ENCODE assay signal across 8 cellular contexts in genomic region chr20:63628246-63628975, GRCh38. TPM values are rescaled to one million over a fixed set of nuclear protein-coding genes. Genes with fewer than 3 reads are reported as not detected.
DNase-seq lines count a peak whose midpoint lies in the region; ATAC-seq and TF ChIP-seq lines count a peak whose summit lies in the region.

No MANE protein-coding gene starts in this region.

- peaks cover 38% of the 10 kb centered on the region for H3K36me3 Mint-ChIP-seq in Calu3 (ENCODE audit: insufficient read depth, unreplicated experiment)
- H3K36me3 Mint-ChIP-seq in progenitor cell of endocrine pancreas (ENCODE audit: insufficient read depth), result peaks cover 2% of the 10 kb centered on the region

- peaks cover 5% of the 10 kb centered on the region for H3K4me1 ChIP-seq in foreskin keratinocyte

- ATAC-seq in foreskin keratinocyte, result peak; percentile 57
- ATAC-seq in GM21717 (IDR thresholded peaks at IDR 0.05; ENCODE audit: unreplicated experiment), result no peak

- peak overlapping the region; percentile 93 for H3K4me3 ChIP-seq in Jurkat, Clone E6-1 (ENCODE audit: low read length)

- TSS peak; percentile 70 for BruUV-seq in Calu3 (replicated peaks; lab: Mats Ljungman, UMichigan)

- H3K27me3 Mint-ChIP-seq in Calu3 (ENCODE audit: unreplicated experiment), result no peaks in the 10 kb centered on the region
- no peaks in the 10 kb centered on the region for H3K27me3 Mint-ChIP-seq in progenitor cell of endocrine pancreas

- peak overlapping the region; percentile 71 for H3K27ac ChIP-seq in foreskin keratinocyte

- H3K27me3 ChIP-seq in foreskin keratinocyte, result no peaks in the 10 kb centered on the region

- TF ChIP-seq CTCF in Calu3 (IDR thresholded peaks at IDR 0.05; ENCODE audit: unreplicated experiment) (no peak), foreskin keratinocyte (conservative IDR thresholded peaks at IDR 0.05) (no peak), progenitor cell of endocrine pancreas (IDR thresholded peaks at IDR 0.05; ENCODE audit: unreplicated experiment) (no peak)

- intact Hi-C loops in Calu3 (cut with micrococcal nuclease; ENCODE audit: unreplicated experiment), result no loop called here

- H3K4me3 Mint-ChIP-seq in Calu3 (ENCODE audit: low read depth, unreplicated experiment) (peak overlapping the region; percentile 76), progenitor cell of endocrine pancreas (ENCODE audit: low read depth) (peak overlapping the region; percentile 73)

- DNase-seq in Calu3 (peak; percentile 92), OCI-M1 (lab: John Stamatoyannopoulos, UW) (peak; percentile 94), foreskin keratinocyte (peak; percentile 56 to 80), progenitor cell of endocrine pancreas (ENCODE audit: low spot score, unreplicated experiment) (no peak), ecto neural progenitor cell (ENCODE audit: low spot score) (no peak)
- DNase-seq in Jurkat, Clone E6-1 (ENCODE audit: low read depth, low spot score), result peak; percentile 67
- DNase-seq in activated T-helper 9 cell treated with anti-CD3 and anti-CD28 coated beads, Interleukin-2, amount 50 U/mL, for 16 hours (ENCODE audit: low read depth), result peak; percentile 50

- no peaks in the 10 kb centered on the region for H3K9me3 Mint-ChIP-seq in Calu3 (ENCODE audit: low read depth, unreplicated experiment)
- no peaks in the 10 kb centered on the region for H3K9me3 Mint-ChIP-seq in progenitor cell of endocrine pancreas (ENCODE audit: low read depth)

- CTCF ChIA-PET in Calu3 (lab: Charles Lee), result interaction anchor here (0.7 to 1.7 kb wide), 3 partner anchors 13 to 90 kb away, joined by 6 to 17 read pairs (median 8); no protein-coding TSS in a partner anchor

- H3K27ac Mint-ChIP-seq in Calu3 (ENCODE audit: unreplicated experiment) (peak overlapping the region; percentile 74), progenitor cell of endocrine pancreas (peak overlapping the region; percentile 67)

- H3K4me1 Mint-ChIP-seq in Calu3 (ENCODE audit: low read depth, unreplicated experiment), result peaks cover 7% of the 10 kb centered on the region
- peaks cover 8% of the 10 kb centered on the region for H3K4me1 Mint-ChIP-seq in progenitor cell of endocrine pancreas (ENCODE audit: low read depth)

RNA-seq across cellular contexts. Expression of gene GMEB2, which starts 1.5 kb away (rescaled TPM):
- total RNA-seq in Calu3 (2022) (18.6 and 18.8 TPM in 2 replicates), foreskin keratinocyte (10.3 and 11.2 TPM in 2 replicates), progenitor cell of endocrine pancreas (15.1 and 15.2 TPM in 2 replicates)
- 13.4 TPM for polyA plus RNA-seq in Jurkat, Clone E6-1 (2012; ENCODE audit: insufficient read depth, insufficient read length)
- polyA plus RNA-seq in foreskin keratinocyte, result 6.9 and 7.2 TPM in 2 replicates

RNA-seq across cellular contexts. Expression of gene STMN3, which starts 24.8 kb away (rescaled TPM):
- total RNA-seq in Calu3 (2022), result 2.0 and 2.3 TPM in 2 replicates
- polyA plus RNA-seq in Jurkat, Clone E6-1 (2012; ENCODE audit: insufficient read depth, insufficient read length), result 98.7 TPM
- total RNA-seq in foreskin keratinocyte, result 2.0 and 9.6 TPM in 2 replicates
- polyA plus RNA-seq in foreskin keratinocyte, result 2.4 and 11.2 TPM in 2 replicates
- total RNA-seq in progenitor cell of endocrine pancreas, result 25.6 and 26.5 TPM in 2 replicates

RNA-seq across cellular contexts. Expression of gene RTEL1, which starts 29.7 kb away (rescaled TPM):
- total RNA-seq in Calu3 (2022) (39.1 and 39.8 TPM in 2 replicates), foreskin keratinocyte (17.6 and 20.7 TPM in 2 replicates), progenitor cell of endocrine pancreas (35.5 and 39.7 TPM in 2 replicates)
- polyA plus RNA-seq in Jurkat, Clone E6-1 (2012; ENCODE audit: insufficient read depth, insufficient read length), result 22.2 TPM
- 14.2 and 15.5 TPM in 2 replicates for polyA plus RNA-seq in foreskin keratinocyte

RNA-seq across cellular contexts. Expression of gene HELZ2, which starts 54.4 kb away (rescaled TPM):
- 135 and 281 TPM in 2 replicates for total RNA-seq in Calu3 (2022)
- polyA plus RNA-seq in Jurkat, Clone E6-1 (2012; ENCODE audit: insufficient read depth, insufficient read length), result 3.6 TPM
- total RNA-seq in foreskin keratinocyte, result 65.5 and 84.8 TPM in 2 replicates
- polyA plus RNA-seq in foreskin keratinocyte, result 13.0 and 13.6 TPM in 2 replicates
- 19.3 and 21.6 TPM in 2 replicates for total RNA-seq in progenitor cell of endocrine pancreas

Comparison
In these comparisons a context has a peak if more than half of its experiments do, and no peak if none do; other contexts are left out.
1. DNase-seq: peak in Calu3 (single experiment), Jurkat, Clone E6-1 (single experiment), OCI-M1 (single experiment), activated T-helper 9 cell treated with anti-CD3 and anti-CD28 coated beads, Interleukin-2, amount 50 U/mL, for 16 hours (single experiment) and foreskin keratinocyte (2 of 2); none in progenitor cell of endocrine pancreas (single experiment) and ecto neural progenitor cell (single experiment).